Comparison of ENCODE assay signal across 1 cellular context in the genomic region with DNA sequence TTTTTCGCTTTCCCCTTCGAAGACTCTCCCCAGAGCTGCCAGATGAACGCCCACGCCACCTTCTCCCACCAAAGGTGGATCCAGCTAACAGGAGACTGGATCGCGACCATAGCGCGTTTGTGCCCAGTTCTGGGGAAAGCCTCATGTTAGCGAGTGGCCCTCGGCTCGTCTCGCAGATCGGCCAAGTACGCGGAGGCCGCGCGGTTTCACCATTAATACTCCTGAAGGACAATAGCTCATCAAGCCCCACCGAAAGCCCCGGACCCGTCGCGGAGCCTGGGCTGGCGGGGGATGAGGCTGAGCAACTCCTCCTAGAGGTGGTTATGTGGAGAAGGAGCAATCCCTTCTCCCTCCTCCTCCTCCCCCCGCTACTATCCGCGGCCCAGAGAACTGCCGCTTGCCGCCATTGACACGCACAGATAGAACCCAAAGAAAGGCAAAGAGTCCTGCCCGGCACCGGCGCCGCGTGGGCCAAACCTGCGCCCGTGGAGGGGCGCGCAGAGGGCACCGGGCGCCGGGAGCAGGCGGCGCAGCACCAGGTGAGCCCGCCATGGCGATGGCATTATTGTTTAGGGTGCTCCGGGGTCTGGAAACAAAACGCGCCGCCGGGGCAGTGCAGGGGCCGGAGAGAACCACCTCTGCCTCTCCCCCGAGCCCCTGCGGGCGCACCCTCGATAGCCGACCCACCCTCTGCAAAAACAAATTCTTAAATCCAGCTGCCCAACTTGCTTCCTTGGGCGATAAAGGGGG.
TF ChIP-seq lines count a peak whose summit lies in the region.

A gene (plus strand): TSS at position 385 of the 750 bp plus-strand sequence. CDS start 22,813 bp downstream, outside the sequence.

TF ChIP-seq in HepG2, 621 proteins besides CTCF, POLR2A, EP300 and RAD21 (continued from another document and continues in another):
- TF ChIP-seq, protein P1, sequence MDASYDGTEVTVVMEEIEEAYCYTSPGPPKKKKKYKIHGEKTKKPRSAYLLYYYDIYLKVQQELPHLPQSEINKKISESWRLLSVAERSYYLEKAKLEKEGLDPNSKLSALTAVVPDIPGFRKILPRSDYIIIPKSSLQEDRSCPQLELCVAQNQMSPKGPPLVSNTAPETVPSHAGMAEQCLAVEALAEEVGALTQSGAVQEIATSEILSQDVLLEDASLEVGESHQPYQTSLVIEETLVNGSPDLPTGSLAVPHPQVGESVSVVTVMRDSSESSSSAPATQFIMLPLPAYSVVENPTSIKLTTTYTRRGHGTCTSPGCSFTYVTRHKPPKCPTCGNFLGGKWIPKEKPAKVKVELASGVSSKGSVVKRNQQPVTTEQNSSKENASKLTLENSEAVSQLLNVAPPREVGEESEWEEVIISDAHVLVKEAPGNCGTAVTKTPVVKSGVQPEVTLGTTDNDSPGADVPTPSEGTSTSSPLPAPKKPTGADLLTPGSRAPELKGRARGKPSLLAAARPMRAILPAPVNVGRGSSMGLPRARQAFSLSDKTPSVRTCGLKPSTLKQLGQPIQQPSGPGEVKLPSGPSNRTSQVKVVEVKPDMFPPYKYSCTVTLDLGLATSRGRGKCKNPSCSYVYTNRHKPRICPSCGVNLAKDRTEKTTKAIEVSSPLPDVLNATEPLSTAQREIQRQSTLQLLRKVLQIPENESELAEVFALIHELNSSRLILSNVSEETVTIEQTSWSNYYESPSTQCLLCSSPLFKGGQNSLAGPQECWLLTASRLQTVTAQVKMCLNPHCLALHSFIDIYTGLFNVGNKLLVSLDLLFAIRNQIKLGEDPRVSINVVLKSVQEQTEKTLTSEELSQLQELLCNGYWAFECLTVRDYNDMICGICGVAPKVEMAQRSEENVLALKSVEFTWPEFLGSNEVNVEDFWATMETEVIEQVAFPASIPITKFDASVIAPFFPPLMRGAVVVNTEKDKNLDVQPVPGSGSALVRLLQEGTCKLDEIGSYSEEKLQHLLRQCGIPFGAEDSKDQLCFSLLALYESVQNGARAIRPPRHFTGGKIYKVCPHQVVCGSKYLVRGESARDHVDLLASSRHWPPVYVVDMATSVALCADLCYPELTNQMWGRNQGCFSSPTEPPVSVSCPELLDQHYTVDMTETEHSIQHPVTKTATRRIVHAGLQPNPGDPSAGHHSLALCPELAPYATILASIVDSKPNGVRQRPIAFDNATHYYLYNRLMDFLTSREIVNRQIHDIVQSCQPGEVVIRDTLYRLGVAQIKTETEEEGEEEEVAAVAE (CRISPR knock-in tag; IDR thresholded peaks at IDR 0.05; ENCODE audit: borderline replicate concordance) = no peak
- TF ChIP-seq ZNF674 (CRISPR knock-in tag; IDR thresholded peaks at IDR 0.05; ENCODE audit: low read depth) (no peak), ZNF839 (CRISPR knock-in tag; IDR thresholded peaks at IDR 0.05; ENCODE audit: borderline replicate concordance) (0 out of 2 replicates have a peak, but pooled peaks have one; percentile 40), JARID2 (CRISPR knock-in tag; IDR thresholded peaks at IDR 0.05; ENCODE audit: insufficient replicate concordance) (no peak), ZNF775 (CRISPR knock-in tag; IDR thresholded peaks at IDR 0.05; ENCODE audit: borderline replicate concordance) (no peak), ZNF292 (CRISPR knock-in tag; IDR thresholded peaks at IDR 0.05; ENCODE audit: borderline replicate concordance, low read depth) (no peak; the same call in 1 of the 2 replicates), ZNF343 (CRISPR knock-in tag; IDR thresholded peaks at IDR 0.05) (no peak), ELF4 (CRISPR knock-in tag; IDR thresholded peaks at IDR 0.05; ENCODE audit: borderline replicate concordance) (no peak), JUN (CRISPR knock-in tag; IDR thresholded peaks at IDR 0.05) (no peak), KMT2A (CRISPR knock-in tag; IDR thresholded peaks at IDR 0.05) (peak; percentile 77; the same call in 1 of the 2 replicates), CBX1 (IDR thresholded peaks at IDR 0.05; ENCODE audit: low read depth) (no peak), ZSCAN31 (CRISPR knock-in tag; IDR thresholded peaks at IDR 0.05; ENCODE audit: low read depth) (no peak), ZSCAN20 (CRISPR knock-in tag; IDR thresholded peaks at IDR 0.05; ENCODE audit: borderline replicate concordance) (no peak), NFRKB (IDR thresholded peaks at IDR 0.05) (no peak), TEAD2 (CRISPR knock-in tag; IDR thresholded peaks at IDR 0.05) (no peak), KAT2B (IDR thresholded peaks at IDR 0.05; ENCODE audit: borderline replicate concordance, low read depth, low read length) (no peak), SIX4 (CRISPR knock-in tag; IDR thresholded peaks at IDR 0.05) (no peak), FOXJ3 (CRISPR knock-in tag; IDR thresholded peaks at IDR 0.05; ENCODE audit: borderline replicate concordance) (no peak), ZSCAN25 (CRISPR knock-in tag; IDR thresholded peaks at IDR 0.05) (no peak), SOX5 (CRISPR knock-in tag; IDR thresholded peaks at IDR 0.05; ENCODE audit: borderline replicate concordance) (peak; percentile 25; the same call in 1 of the 2 replicates), TP53 (CRISPR knock-in tag; conservative IDR thresholded peaks at IDR 0.05) (no peak; the same call in 1 of the 2 replicates), NCOA2 (CRISPR knock-in tag; IDR thresholded peaks at IDR 0.05) (no peak), PAX8 (CRISPR knock-in tag; IDR thresholded peaks at IDR 0.05; ENCODE audit: borderline replicate concordance) (0 out of 2 replicates have a peak, but pooled peaks have one; percentile 29), ZFP82 (CRISPR knock-in tag; IDR thresholded peaks at IDR 0.05; ENCODE audit: borderline replicate concordance) (0 out of 2 replicates have a peak, but pooled peaks have one; percentile 35), ZBTB38 (CRISPR knock-in tag; IDR thresholded peaks at IDR 0.05) (0 out of 2 replicates have a peak, but pooled peaks have one; percentile 19), ZNF782 (CRISPR knock-in tag; IDR thresholded peaks at IDR 0.05; ENCODE audit: borderline replicate concordance) (no peak), KDM3A (CRISPR knock-in tag; IDR thresholded peaks at IDR 0.05; ENCODE audit: low read depth) (no peak), POGZ (CRISPR knock-in tag; IDR thresholded peaks at IDR 0.05) (peak; percentile 51; the same call in 1 of the 2 replicates), ZMAT3 (CRISPR knock-in tag; conservative IDR thresholded peaks at IDR 0.05) (no peak), CBX5 (CRISPR knock-in tag; IDR thresholded peaks at IDR 0.05; ENCODE audit: borderline replicate concordance) (0 out of 2 replicates have a peak, but pooled peaks have one; percentile 31), ZNF850 (CRISPR knock-in tag; conservative IDR thresholded peaks at IDR 0.05) (no peak), FOSL1 (CRISPR knock-in tag; IDR thresholded peaks at IDR 0.05; ENCODE audit: borderline replicate concordance) (no peak)
- TF ChIP-seq, protein P2, sequence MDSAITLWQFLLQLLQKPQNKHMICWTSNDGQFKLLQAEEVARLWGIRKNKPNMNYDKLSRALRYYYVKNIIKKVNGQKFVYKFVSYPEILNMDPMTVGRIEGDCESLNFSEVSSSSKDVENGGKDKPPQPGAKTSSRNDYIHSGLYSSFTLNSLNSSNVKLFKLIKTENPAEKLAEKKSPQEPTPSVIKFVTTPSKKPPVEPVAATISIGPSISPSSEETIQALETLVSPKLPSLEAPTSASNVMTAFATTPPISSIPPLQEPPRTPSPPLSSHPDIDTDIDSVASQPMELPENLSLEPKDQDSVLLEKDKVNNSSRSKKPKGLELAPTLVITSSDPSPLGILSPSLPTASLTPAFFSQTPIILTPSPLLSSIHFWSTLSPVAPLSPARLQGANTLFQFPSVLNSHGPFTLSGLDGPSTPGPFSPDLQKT (CRISPR knock-in tag; IDR thresholded peaks at IDR 0.05; ENCODE audit: borderline replicate concordance) = no peak
- TF ChIP-seq, protein P3, sequence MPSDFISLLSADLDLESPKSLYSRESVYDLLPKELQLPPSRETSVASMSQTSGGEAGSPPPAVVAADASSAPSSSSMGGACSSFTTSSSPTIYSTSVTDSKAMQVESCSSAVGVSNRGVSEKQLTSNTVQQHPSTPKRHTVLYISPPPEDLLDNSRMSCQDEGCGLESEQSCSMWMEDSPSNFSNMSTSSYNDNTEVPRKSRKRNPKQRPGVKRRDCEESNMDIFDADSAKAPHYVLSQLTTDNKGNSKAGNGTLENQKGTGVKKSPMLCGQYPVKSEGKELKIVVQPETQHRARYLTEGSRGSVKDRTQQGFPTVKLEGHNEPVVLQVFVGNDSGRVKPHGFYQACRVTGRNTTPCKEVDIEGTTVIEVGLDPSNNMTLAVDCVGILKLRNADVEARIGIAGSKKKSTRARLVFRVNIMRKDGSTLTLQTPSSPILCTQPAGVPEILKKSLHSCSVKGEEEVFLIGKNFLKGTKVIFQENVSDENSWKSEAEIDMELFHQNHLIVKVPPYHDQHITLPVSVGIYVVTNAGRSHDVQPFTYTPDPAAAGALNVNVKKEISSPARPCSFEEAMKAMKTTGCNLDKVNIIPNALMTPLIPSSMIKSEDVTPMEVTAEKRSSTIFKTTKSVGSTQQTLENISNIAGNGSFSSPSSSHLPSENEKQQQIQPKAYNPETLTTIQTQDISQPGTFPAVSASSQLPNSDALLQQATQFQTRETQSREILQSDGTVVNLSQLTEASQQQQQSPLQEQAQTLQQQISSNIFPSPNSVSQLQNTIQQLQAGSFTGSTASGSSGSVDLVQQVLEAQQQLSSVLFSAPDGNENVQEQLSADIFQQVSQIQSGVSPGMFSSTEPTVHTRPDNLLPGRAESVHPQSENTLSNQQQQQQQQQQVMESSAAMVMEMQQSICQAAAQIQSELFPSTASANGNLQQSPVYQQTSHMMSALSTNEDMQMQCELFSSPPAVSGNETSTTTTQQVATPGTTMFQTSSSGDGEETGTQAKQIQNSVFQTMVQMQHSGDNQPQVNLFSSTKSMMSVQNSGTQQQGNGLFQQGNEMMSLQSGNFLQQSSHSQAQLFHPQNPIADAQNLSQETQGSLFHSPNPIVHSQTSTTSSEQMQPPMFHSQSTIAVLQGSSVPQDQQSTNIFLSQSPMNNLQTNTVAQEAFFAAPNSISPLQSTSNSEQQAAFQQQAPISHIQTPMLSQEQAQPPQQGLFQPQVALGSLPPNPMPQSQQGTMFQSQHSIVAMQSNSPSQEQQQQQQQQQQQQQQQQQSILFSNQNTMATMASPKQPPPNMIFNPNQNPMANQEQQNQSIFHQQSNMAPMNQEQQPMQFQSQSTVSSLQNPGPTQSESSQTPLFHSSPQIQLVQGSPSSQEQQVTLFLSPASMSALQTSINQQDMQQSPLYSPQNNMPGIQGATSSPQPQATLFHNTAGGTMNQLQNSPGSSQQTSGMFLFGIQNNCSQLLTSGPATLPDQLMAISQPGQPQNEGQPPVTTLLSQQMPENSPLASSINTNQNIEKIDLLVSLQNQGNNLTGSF (CRISPR knock-in tag; IDR thresholded peaks at IDR 0.05) = no peak
- TF ChIP-seq, protein P4, sequence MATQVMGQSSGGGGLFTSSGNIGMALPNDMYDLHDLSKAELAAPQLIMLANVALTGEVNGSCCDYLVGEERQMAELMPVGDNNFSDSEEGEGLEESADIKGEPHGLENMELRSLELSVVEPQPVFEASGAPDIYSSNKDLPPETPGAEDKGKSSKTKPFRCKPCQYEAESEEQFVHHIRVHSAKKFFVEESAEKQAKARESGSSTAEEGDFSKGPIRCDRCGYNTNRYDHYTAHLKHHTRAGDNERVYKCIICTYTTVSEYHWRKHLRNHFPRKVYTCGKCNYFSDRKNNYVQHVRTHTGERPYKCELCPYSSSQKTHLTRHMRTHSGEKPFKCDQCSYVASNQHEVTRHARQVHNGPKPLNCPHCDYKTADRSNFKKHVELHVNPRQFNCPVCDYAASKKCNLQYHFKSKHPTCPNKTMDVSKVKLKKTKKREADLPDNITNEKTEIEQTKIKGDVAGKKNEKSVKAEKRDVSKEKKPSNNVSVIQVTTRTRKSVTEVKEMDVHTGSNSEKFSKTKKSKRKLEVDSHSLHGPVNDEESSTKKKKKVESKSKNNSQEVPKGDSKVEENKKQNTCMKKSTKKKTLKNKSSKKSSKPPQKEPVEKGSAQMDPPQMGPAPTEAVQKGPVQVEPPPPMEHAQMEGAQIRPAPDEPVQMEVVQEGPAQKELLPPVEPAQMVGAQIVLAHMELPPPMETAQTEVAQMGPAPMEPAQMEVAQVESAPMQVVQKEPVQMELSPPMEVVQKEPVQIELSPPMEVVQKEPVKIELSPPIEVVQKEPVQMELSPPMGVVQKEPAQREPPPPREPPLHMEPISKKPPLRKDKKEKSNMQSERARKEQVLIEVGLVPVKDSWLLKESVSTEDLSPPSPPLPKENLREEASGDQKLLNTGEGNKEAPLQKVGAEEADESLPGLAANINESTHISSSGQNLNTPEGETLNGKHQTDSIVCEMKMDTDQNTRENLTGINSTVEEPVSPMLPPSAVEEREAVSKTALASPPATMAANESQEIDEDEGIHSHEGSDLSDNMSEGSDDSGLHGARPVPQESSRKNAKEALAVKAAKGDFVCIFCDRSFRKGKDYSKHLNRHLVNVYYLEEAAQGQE (IDR thresholded peaks at IDR 0.05; ENCODE audit: borderline replicate concordance in 1 of 2, low read depth in 1 of 2, low read length in 2 of 2) = no peak
- TF ChIP-seq, protein P5, sequence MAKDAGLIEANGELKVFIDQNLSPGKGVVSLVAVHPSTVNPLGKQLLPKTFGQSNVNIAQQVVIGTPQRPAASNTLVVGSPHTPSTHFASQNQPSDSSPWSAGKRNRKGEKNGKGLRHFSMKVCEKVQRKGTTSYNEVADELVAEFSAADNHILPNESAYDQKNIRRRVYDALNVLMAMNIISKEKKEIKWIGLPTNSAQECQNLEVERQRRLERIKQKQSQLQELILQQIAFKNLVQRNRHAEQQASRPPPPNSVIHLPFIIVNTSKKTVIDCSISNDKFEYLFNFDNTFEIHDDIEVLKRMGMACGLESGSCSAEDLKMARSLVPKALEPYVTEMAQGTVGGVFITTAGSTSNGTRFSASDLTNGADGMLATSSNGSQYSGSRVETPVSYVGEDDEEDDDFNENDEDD (CRISPR knock-in tag; IDR thresholded peaks at IDR 0.05; ENCODE audit: borderline replicate concordance) = no peak; the same call in 1 of the 2 replicates
- TF ChIP-seq, protein P6, sequence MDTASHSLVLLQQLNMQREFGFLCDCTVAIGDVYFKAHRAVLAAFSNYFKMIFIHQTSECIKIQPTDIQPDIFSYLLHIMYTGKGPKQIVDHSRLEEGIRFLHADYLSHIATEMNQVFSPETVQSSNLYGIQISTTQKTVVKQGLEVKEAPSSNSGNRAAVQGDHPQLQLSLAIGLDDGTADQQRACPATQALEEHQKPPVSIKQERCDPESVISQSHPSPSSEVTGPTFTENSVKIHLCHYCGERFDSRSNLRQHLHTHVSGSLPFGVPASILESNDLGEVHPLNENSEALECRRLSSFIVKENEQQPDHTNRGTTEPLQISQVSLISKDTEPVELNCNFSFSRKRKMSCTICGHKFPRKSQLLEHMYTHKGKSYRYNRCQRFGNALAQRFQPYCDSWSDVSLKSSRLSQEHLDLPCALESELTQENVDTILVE (CRISPR knock-in tag; IDR thresholded peaks at IDR 0.05) = no peak; the same call in 1 of the 2 replicates
- TF ChIP-seq, protein P7, sequence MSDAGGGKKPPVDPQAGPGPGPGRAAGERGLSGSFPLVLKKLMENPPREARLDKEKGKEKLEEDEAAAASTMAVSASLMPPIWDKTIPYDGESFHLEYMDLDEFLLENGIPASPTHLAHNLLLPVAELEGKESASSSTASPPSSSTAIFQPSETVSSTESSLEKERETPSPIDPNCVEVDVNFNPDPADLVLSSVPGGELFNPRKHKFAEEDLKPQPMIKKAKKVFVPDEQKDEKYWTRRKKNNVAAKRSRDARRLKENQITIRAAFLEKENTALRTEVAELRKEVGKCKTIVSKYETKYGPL (CRISPR knock-in tag; IDR thresholded peaks at IDR 0.05) = no peak
